ENCODE assay signal across 16 cellular contexts in genomic region chr9:18438951-18439350, GRCh38. TPM values are rescaled to one million over a fixed set of nuclear protein-coding genes. Genes with fewer than 3 reads are reported as not detected.
DNase-seq lines count a peak whose midpoint lies in the region; ATAC-seq, FAIRE-seq and TF ChIP-seq lines count a peak whose summit lies in the region.
"Had no signal": no experiment of that assay in that cellular context is flagged by ENCODE, and none has a peak within 500 bp of the region (broad histone marks: within the 10 kb centered on the region; RNA-seq: fewer than 3 reads in every experiment).

No MANE protein-coding gene starts in this region.

- H3K36me3 Mint-ChIP-seq in H9 (ENCODE audit: insufficient read depth in 1 of 3, low read depth in 3 of 3) = no peaks in the 10 kb centered on the region
- H3K36me3 Mint-ChIP-seq in chondrocyte (ENCODE audit: low read depth) = no peaks in the 10 kb centered on the region
- H3K36me3 Mint-ChIP-seq: activated naive CD8-positive, alpha-beta T cell treated with anti-CD3 and anti-CD28 coated beads for 36 hours; CD8-positive, alpha-beta T cell had no signal

- no peak overlapping the region for H4K91ac ChIP-seq in H9 (ENCODE audit: insufficient read length, low read depth, low read length)

- no peaks in the 10 kb centered on the region for H3K79me2 ChIP-seq in H9 (ENCODE audit: insufficient read depth, low read length)

- H3K36me3 ChIP-seq in kidney (ENCODE audit: control insufficient read depth in 1 of 2, insufficient read depth in 2 of 2, low read length in 2 of 2) = no peaks in the 10 kb centered on the region
- H3K36me3 ChIP-seq: spleen had no signal

- H3K56ac ChIP-seq in H9 (ENCODE audit: insufficient read length, low read depth, low read length) = no peak overlapping the region

- H3K27me3 Mint-ChIP-seq in H9 (ENCODE audit: low read depth) (peaks cover 24% of the 10 kb centered on the region), chondrocyte (ENCODE audit: low read depth) (no peaks in the 10 kb centered on the region)

- H3K27ac ChIP-seq in H9 (ENCODE audit: insufficient read length, low read depth, low read length) = no peak overlapping the region
- H3K27ac ChIP-seq in kidney (ENCODE audit: low read depth in 2 of 2, low read length in 2 of 2) = no peak overlapping the region
- H3K27ac ChIP-seq: epithelial cell of prostate, HL-60 had no signal

- intact Hi-C loops in kidney (cut with DNase I) = no loop called here

- H3K4me3 ChIP-seq in kidney (ENCODE audit: low read length in 2 of 2) = peak overlapping the region; percentile 56 to 59
- H3K4me3 ChIP-seq in skeletal muscle cell (ENCODE audit: low read depth, low read length) = peak overlapping the region; percentile 28
- H3K4me3 ChIP-seq: lung had no signal

- no peak overlapping the region for H3K4ac ChIP-seq in H9 (ENCODE audit: low read depth, low read length)

- H3K4me3 Mint-ChIP-seq in H9 (peak overlapping the region; percentile 33 to 57; a peak in 4 of 5 replicates), chondrocyte (ENCODE audit: unreplicated experiment) (peak overlapping the region; percentile 76)
- H3K4me3 Mint-ChIP-seq: activated naive CD8-positive, alpha-beta T cell treated with anti-CD3 and anti-CD28 coated beads for 36 hours; CD8-positive, alpha-beta T cell had no signal

- no peak overlapping the region for H2BK12ac ChIP-seq in H9 (ENCODE audit: insufficient read length, low read depth, low read length)

- H3K23ac ChIP-seq in H9 (ENCODE audit: insufficient read length, low read depth, low read length) = no peak overlapping the region

- H3K23me2 ChIP-seq in H9 (ENCODE audit: insufficient read length, low read depth, low read length, poor library complexity, severe bottlenecking) = no peaks in the 10 kb centered on the region

- H4K5ac ChIP-seq in H9 (ENCODE audit: insufficient read length, low read depth, low read length) = no peak overlapping the region

- no peak for ATAC-seq in HG02938 (IDR thresholded peaks at IDR 0.05; ENCODE audit: unreplicated experiment)
- ATAC-seq in GM18909 (IDR thresholded peaks at IDR 0.05; ENCODE audit: poor library complexity, unreplicated experiment) = no peak
- ATAC-seq: CD8-positive, alpha-beta T cell had no signal

- H3K27ac Mint-ChIP-seq in H9 = no peak overlapping the region
- peak overlapping the region; percentile 62 for H3K27ac Mint-ChIP-seq in chondrocyte (ENCODE audit: unreplicated experiment)
- H3K27ac Mint-ChIP-seq: activated naive CD8-positive, alpha-beta T cell treated with anti-CD3 and anti-CD28 coated beads for 36 hours; CD8-positive, alpha-beta T cell had no signal

- H2BK15ac ChIP-seq in H9 (ENCODE audit: low read depth, low read length) = no peak overlapping the region

- no peak overlapping the region for H3K14ac ChIP-seq in H9 (ENCODE audit: insufficient read depth, low read length)

- TF ChIP-seq CTCF in H9 (conservative IDR thresholded peaks at IDR 0.05) = no peak
- no peak for TF ChIP-seq CTCF in chondrocyte (IDR thresholded peaks at IDR 0.05)
- no peak for TF ChIP-seq CTCF in kidney (IDR thresholded peaks at IDR 0.05; ENCODE audit: borderline replicate concordance, extremely low read depth, insufficient read depth)

- H3K4me1 ChIP-seq in H9 (ENCODE audit: insufficient read depth, low read length) (no peaks in the 10 kb centered on the region), kidney (ENCODE audit: control insufficient read depth in 1 of 2, insufficient read depth in 1 of 2, low read depth in 1 of 2, low read length in 2 of 2) (peaks cover 5 to 8% of the 10 kb centered on the region in 2 donors)

- H3T11ph ChIP-seq in H9 (ENCODE audit: low read length) = no peak overlapping the region

- no peak for FAIRE-seq in kidney (lab: Jason Lieb, UNC)

- no peak overlapping the region for H2BK5ac ChIP-seq in H9 (ENCODE audit: insufficient read length, low read length)

- no peak overlapping the region for H2AFZ ChIP-seq in H9 (ENCODE audit: low read length)

- H3K27me3 ChIP-seq in H9 (ENCODE audit: insufficient read depth, low read length) = no peaks in the 10 kb centered on the region

- H2BK120ac ChIP-seq in H9 (ENCODE audit: low read depth, low read length, poor library complexity, severe bottlenecking) = no peak overlapping the region

- H4K8ac ChIP-seq in H9 (replicated peaks; ENCODE audit: insufficient read length, low read depth, low read length) = no peak overlapping the region

- H4K20me1 ChIP-seq in H9 (ENCODE audit: control insufficient read depth, insufficient read depth, insufficient read length) = no peaks in the 10 kb centered on the region

- H3K9me3 Mint-ChIP-seq in H9 (no peaks in the 10 kb centered on the region), chondrocyte (ENCODE audit: low read depth) (no peaks in the 10 kb centered on the region)
- H3K9me3 Mint-ChIP-seq: activated naive CD8-positive, alpha-beta T cell treated with anti-CD3 and anti-CD28 coated beads for 36 hours; CD8-positive, alpha-beta T cell had no signal

- H3K79me1 ChIP-seq in H9 (ENCODE audit: insufficient read depth, low read depth, low read length, poor library complexity, severe bottlenecking) = no peaks in the 10 kb centered on the region

- H2AK5ac ChIP-seq in H9 (ENCODE audit: insufficient read length, low read length) = no peak overlapping the region

- H3K9me3 ChIP-seq in H9 (ENCODE audit: control insufficient read depth, low read depth, low read length) (no peaks in the 10 kb centered on the region), kidney (ENCODE audit: control insufficient read depth in 1 of 2, low read length in 2 of 2) (no peaks in the 10 kb centered on the region)
- H3K9me3 ChIP-seq: spleen had no signal

- H3K9ac ChIP-seq in H9 (ENCODE audit: extremely low read depth, insufficient read length, low read length) (no peak overlapping the region), kidney (ENCODE audit: low read length in 2 of 2) (no peak overlapping the region)

- H3K18ac ChIP-seq in H9 (ENCODE audit: insufficient read length, low read depth, low read length) = no peak overlapping the region

- no peak overlapping the region for H3K4me2 ChIP-seq in H9 (ENCODE audit: insufficient read depth, insufficient read length, low read length)

- no peak overlapping the region for H2BK20ac ChIP-seq in H9 (ENCODE audit: low read depth, low read length, poor library complexity, severe bottlenecking)

- no CpG with 5 or more reads among the region's 7 CpGs for WGBS in H9 (ENCODE audit: extremely low coverage, insufficient read length, low lambda C conversion rate)

- H3K4me1 Mint-ChIP-seq in H9 (peaks cover 15 to 17% of the 10 kb centered on the region in 2 experiments), chondrocyte (ENCODE audit: low read depth) (peaks cover 33% of the 10 kb centered on the region)

- DNase-seq in H9 (no peak), chondrocyte (ENCODE audit: low spot score) (no peak), kidney (no peak), skeletal muscle cell (ENCODE audit: low read depth) (no peak), iPS-NIHi11 (ENCODE audit: low spot score) (no peak), amygdala (lab: John Stamatoyannopoulos, UW) (no peak)
- DNase-seq: activated CD4-positive, alpha-beta T cell treated with anti-CD3 and anti-CD28 coated beads, Interleukin-2, amount 50 U/mL, for 4 hours; activated naive CD8-positive, alpha-beta T cell treated with anti-CD3 and anti-CD28 coated beads for 36 hours; CD8-positive, alpha-beta T cell; NCI-H774; spleen had no signal

RNA-seq across cellular contexts. Expression of gene ADAMTSL1, which starts 35.0 kb away (rescaled TPM):
- total RNA-seq in H9 (2021) (1.2 and 1.5 TPM in 2 replicates), chondrocyte (0.41 to 2.0 TPM (median 1.0 TPM) in 3 replicates), kidney (27.3 TPM)
- polyA plus RNA-seq in kidney (ENCODE audit: insufficient read depth, low read depth, low replicate concordance) = 3.0 TPM
- total RNA-seq: activated naive CD8-positive, alpha-beta T cell treated with anti-CD3 and anti-CD28 coated beads for 36 hours; CD8-positive, alpha-beta T cell had no signal
